In the genomic region with DNA sequence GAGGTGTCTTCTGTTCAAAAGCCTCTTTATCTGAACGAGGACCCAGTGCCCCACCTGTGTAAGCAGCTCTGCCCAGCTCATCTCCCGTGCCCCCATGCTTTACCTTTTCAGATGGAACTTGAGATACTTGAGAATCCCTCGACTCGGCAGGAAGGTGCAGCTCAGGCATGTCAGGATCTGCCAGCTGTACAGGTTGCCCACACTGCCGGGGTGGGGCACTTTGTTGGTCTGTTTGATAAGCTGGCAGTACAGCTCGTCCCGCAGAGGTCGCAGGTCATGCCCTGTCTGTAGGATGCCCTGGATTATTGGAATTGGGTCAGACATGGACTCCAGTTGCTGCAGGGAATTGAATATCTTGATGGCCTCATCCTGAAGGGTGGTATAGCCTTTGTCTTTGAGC, we compare ENCODE assay signal across 1 cellular context.
TF ChIP-seq lines count a peak whose summit lies in the region.

No MANE protein-coding gene starts in this region.

TF ChIP-seq in WTC11, 78 proteins besides CTCF, POLR2A, EP300 and RAD21 (continued from another document):
- TF ChIP-seq ZNF532 (CRISPR knock-in tag; IDR thresholded peaks at IDR 0.05; ENCODE audit: borderline replicate concordance) (no peak), ZNF263 (CRISPR knock-in tag; IDR thresholded peaks at IDR 0.05; ENCODE audit: low read depth) (no peak), GRHL2 (CRISPR knock-in tag; IDR thresholded peaks at IDR 0.05; ENCODE audit: insufficient replicate concordance, severe bottlenecking) (no peak), ZNF121 (CRISPR knock-in tag; IDR thresholded peaks at IDR 0.05) (no peak), OVOL2 (CRISPR knock-in tag; IDR thresholded peaks at IDR 0.05; ENCODE audit: borderline replicate concordance) (no peak), ZNF396 (CRISPR knock-in tag; IDR thresholded peaks at IDR 0.05; ENCODE audit: borderline replicate concordance) (no peak), NFYB (CRISPR knock-in tag; conservative IDR thresholded peaks at IDR 0.05; ENCODE audit: low read depth) (no peak), ETV6 (CRISPR knock-in tag; IDR thresholded peaks at IDR 0.05) (no peak), NR2C2 (CRISPR knock-in tag; IDR thresholded peaks at IDR 0.05) (no peak), CREM (CRISPR knock-in tag; IDR thresholded peaks at IDR 0.05) (no peak), RORB (CRISPR knock-in tag; IDR thresholded peaks at IDR 0.05) (no peak)
- TF ChIP-seq, protein P1, sequence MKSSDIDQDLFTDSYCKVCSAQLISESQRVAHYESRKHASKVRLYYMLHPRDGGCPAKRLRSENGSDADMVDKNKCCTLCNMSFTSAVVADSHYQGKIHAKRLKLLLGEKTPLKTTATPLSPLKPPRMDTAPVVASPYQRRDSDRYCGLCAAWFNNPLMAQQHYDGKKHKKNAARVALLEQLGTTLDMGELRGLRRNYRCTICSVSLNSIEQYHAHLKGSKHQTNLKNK (CRISPR knock-in tag; IDR thresholded peaks at IDR 0.05), result no peak
